In the genomic region with DNA sequence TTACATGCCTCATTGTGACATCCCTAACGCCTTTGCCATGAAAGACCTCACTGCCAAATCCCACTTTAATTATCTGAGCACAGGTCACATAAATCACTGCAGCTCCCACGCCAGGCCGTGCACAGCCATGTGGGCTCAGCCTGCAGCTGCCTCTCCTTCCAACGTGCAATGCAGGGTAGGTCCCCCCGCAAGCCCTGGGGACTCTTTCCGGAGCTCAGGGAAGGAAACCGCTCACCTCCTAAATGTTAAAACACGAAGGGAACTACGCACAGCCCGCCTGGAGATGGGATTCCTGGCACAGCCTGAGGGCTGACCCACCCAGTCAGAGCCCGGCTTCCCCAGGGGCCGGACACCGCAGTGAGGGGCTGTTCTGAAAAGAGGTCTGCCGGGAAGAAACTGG, we compare ENCODE assay signal across 10 cellular contexts.
DNase-seq lines count a peak whose midpoint lies in the region; ATAC-seq and TF ChIP-seq lines count a peak whose summit lies in the region.
"Had no signal": no experiment of that assay in that cellular context is flagged by ENCODE, and none has a peak within 500 bp of the region (broad histone marks: within the 10 kb centered on the region; RNA-seq: fewer than 3 reads in every experiment).

No MANE protein-coding gene starts in this region.

- peaks cover 4% of the 10 kb centered on the region; the same call in 1 of the 3 replicates for H3K36me3 Mint-ChIP-seq in GM23338 (ENCODE audit: low read depth)

- H3K27ac Mint-ChIP-seq in GM23338: peak overlapping the region; percentile 93

- POLR2A ChIA-PET in RWPE1 (lab: Yijun Ruan, JAX; ENCODE audit: low non-redundant PET): no interaction called here

- TF ChIP-seq CTCF in GM23338 (conservative IDR thresholded peaks at IDR 0.05; ENCODE audit: low read depth in 2 of 2) (no peak), RWPE1 (conservative IDR thresholded peaks at IDR 0.05; ENCODE audit: low read depth) (no peak)

- H3K4me2 ChIP-seq in GM23338 (0 out of 2 replicates have a peak overlapping the region, but pooled peaks have one; percentile 38), skeletal muscle satellite cell (ENCODE audit: low read length) (peak overlapping the region; percentile 56)

- H3K27me3 ChIP-seq in GM23338 (ENCODE audit: insufficient read depth) (no peaks in the 10 kb centered on the region), skeletal muscle satellite cell (ENCODE audit: control insufficient read depth, insufficient read depth, low read length) (no peaks in the 10 kb centered on the region)
- H3K27me3 ChIP-seq: ascending aorta had no signal

- H3K4me3 Mint-ChIP-seq in GM23338: peak overlapping the region; percentile 36; the same call in 1 of the 3 replicates

- H3K36me3 ChIP-seq in GM23338 (ENCODE audit: insufficient read depth) (no peaks in the 10 kb centered on the region), skeletal muscle satellite cell (ENCODE audit: insufficient read depth, low read length) (no peaks in the 10 kb centered on the region)
- H3K36me3 ChIP-seq: ascending aorta had no signal

- CTCF ChIA-PET in RWPE1 (lab: Yijun Ruan, JAX): interaction anchor here (0.5 to 0.7 kb wide), 6 partner anchors 49 to 808 kb away, joined by 3 to 4 read pairs (median 3); no protein-coding TSS in a partner anchor

- ATAC-seq in GM23338: no peak
- ATAC-seq in HG03521 (IDR thresholded peaks at IDR 0.05; ENCODE audit: unreplicated experiment): no peak
- no peak for ATAC-seq in HG03108 (IDR thresholded peaks at IDR 0.05; ENCODE audit: unreplicated experiment)

- H3K9ac ChIP-seq in skeletal muscle satellite cell (ENCODE audit: low read depth, low read length): peak overlapping the region; percentile 6

- no peaks in the 10 kb centered on the region; the same call in 1 of the 2 replicates for H3K4me1 ChIP-seq in GM23338 (ENCODE audit: insufficient read depth)
- H3K4me1 ChIP-seq in skeletal muscle satellite cell (ENCODE audit: control insufficient read depth, insufficient read depth, low read length): peaks cover 37% of the 10 kb centered on the region

- H4K20me1 ChIP-seq in GM23338 (replicated peaks; ENCODE audit: insufficient read depth): no peaks in the 10 kb centered on the region

- H3K79me2 ChIP-seq in GM23338 (replicated peaks; ENCODE audit: insufficient read depth): 0 out of 2 replicates have a peak, but pooled peaks cover 12% of the 10 kb centered on the region

- peaks cover 29% of the 10 kb centered on the region for H3K27me3 Mint-ChIP-seq in GM23338 (ENCODE audit: insufficient read depth, low read depth, poor library complexity)

- DNase-seq in GM23338 (ENCODE audit: low spot score) (no peak), RWPE1 (ENCODE audit: low spot score) (no peak), fibroblast of gingiva (ENCODE audit: low read depth) (peak; percentile 27), COLO668 (lab: John Stamatoyannopoulos, UW; ENCODE audit: unreplicated experiment) (no peak)
- DNase-seq: NCI-H1694 had no signal

- H2AFZ ChIP-seq in GM23338: no peak overlapping the region

- peak overlapping the region; percentile 79 for H3K27ac ChIP-seq in GM23338 (ENCODE audit: low read depth)
- H3K27ac ChIP-seq in RWPE1: peak overlapping the region; percentile 29; the same call in 1 of the 2 replicates
- H3K27ac ChIP-seq: ascending aorta had no signal

- H3F3A ChIP-seq in GM23338 (replicated peaks; ENCODE audit: low read depth): 0 out of 2 replicates have a peak, but pooled peaks cover 7% of the 10 kb centered on the region

- no peaks in the 10 kb centered on the region for H3K9me2 ChIP-seq in GM23338 (ENCODE audit: insufficient read depth)

- H3K9me3 Mint-ChIP-seq in GM23338: no peaks in the 10 kb centered on the region

- peaks cover 56% of the 10 kb centered on the region for H3K4me1 Mint-ChIP-seq in GM23338

- H3K4me3 ChIP-seq in GM23338: no peak overlapping the region
- H3K4me3 ChIP-seq in skeletal muscle satellite cell (ENCODE audit: low read length): no peak overlapping the region
- H3K4me3 ChIP-seq: ascending aorta, skin epidermis had no signal

- no peaks in the 10 kb centered on the region for H3K9me3 ChIP-seq in skeletal muscle satellite cell (replicated peaks; ENCODE audit: low read length)
- H3K9me3 ChIP-seq: ascending aorta had no signal

TF ChIP-seq in GM23338, 12 proteins besides CTCF, POLR2A, EP300 and RAD21:
- TF ChIP-seq, protein P1, sequence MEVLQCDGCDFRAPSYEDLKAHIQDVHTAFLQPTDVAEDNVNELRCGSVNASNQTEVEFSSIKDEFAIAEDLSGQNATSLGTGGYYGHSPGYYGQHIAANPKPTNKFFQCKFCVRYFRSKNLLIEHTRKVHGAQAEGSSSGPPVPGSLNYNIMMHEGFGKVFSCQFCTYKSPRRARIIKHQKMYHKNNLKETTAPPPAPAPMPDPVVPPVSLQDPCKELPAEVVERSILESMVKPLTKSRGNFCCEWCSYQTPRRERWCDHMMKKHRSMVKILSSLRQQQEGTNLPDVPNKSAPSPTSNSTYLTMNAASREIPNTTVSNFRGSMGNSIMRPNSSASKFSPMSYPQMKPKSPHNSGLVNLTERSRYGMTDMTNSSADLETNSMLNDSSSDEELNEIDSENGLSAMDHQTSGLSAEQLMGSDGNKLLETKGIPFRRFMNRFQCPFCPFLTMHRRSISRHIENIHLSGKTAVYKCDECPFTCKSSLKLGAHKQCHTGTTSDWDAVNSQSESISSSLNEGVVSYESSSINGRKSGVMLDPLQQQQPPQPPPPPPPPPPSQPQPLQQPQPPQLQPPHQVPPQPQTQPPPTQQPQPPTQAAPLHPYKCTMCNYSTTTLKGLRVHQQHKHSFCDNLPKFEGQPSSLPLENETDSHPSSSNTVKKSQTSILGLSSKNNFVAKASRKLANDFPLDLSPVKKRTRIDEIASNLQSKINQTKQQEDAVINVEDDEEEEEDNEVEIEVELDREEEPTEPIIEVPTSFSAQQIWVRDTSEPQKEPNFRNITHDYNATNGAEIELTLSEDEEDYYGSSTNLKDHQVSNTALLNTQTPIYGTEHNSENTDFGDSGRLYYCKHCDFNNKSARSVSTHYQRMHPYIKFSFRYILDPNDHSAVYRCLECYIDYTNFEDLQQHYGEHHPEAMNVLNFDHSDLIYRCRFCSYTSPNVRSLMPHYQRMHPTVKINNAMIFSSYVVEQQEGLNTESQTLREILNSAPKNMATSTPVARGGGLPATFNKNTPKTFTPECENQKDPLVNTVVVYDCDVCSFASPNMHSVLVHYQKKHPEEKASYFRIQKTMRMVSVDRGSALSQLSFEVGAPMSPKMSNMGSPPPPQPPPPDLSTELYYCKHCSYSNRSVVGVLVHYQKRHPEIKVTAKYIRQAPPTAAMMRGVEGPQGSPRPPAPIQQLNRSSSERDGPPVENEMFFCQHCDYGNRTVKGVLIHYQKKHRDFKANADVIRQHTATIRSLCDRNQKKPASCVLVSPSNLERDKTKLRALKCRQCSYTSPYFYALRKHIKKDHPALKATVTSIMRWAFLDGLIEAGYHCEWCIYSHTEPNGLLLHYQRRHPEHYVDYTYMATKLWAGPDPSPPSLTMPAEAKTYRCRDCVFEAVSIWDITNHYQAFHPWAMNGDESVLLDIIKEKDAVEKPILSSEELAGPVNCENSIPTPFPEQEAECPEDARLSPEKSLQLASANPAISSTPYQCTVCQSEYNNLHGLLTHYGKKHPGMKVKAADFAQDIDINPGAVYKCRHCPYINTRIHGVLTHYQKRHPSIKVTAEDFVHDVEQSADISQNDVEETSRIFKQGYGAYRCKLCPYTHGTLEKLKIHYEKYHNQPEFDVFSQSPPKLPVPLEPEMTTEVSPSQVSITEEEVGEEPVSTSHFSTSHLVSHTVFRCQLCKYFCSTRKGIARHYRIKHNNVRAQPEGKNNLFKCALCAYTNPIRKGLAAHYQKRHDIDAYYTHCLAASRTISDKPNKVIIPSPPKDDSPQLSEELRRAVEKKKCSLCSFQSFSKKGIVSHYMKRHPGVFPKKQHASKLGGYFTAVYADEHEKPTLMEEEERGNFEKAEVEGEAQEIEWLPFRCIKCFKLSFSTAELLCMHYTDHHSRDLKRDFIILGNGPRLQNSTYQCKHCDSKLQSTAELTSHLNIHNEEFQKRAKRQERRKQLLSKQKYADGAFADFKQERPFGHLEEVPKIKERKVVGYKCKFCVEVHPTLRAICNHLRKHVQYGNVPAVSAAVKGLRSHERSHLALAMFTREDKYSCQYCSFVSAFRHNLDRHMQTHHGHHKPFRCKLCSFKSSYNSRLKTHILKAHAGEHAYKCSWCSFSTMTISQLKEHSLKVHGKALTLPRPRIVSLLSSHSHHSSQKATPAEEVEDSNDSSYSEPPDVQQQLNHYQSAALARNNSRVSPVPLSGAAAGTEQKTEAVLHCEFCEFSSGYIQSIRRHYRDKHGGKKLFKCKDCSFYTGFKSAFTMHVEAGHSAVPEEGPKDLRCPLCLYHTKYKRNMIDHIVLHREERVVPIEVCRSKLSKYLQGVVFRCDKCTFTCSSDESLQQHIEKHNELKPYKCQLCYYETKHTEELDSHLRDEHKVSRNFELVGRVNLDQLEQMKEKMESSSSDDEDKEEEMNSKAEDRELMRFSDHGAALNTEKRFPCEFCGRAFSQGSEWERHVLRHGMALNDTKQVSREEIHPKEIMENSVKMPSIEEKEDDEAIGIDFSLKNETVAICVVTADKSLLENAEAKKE (CRISPR knock-in tag; IDR thresholded peaks at IDR 0.05): no peak
- TF ChIP-seq STAT1 (IDR thresholded peaks at IDR 0.05; ENCODE audit: unreplicated experiment) (no peak), EZH2phosphoT487 (IDR thresholded peaks at IDR 0.05; ENCODE audit: unreplicated experiment) (no peak)
- TF ChIP-seq, protein P2, sequence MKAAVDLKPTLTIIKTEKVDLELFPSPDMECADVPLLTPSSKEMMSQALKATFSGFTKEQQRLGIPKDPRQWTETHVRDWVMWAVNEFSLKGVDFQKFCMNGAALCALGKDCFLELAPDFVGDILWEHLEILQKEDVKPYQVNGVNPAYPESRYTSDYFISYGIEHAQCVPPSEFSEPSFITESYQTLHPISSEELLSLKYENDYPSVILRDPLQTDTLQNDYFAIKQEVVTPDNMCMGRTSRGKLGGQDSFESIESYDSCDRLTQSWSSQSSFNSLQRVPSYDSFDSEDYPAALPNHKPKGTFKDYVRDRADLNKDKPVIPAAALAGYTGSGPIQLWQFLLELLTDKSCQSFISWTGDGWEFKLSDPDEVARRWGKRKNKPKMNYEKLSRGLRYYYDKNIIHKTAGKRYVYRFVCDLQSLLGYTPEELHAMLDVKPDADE (IDR thresholded peaks at IDR 0.05): no peak
